8 cellular contexts compared by ENCODE assay signal in the genomic region with DNA sequence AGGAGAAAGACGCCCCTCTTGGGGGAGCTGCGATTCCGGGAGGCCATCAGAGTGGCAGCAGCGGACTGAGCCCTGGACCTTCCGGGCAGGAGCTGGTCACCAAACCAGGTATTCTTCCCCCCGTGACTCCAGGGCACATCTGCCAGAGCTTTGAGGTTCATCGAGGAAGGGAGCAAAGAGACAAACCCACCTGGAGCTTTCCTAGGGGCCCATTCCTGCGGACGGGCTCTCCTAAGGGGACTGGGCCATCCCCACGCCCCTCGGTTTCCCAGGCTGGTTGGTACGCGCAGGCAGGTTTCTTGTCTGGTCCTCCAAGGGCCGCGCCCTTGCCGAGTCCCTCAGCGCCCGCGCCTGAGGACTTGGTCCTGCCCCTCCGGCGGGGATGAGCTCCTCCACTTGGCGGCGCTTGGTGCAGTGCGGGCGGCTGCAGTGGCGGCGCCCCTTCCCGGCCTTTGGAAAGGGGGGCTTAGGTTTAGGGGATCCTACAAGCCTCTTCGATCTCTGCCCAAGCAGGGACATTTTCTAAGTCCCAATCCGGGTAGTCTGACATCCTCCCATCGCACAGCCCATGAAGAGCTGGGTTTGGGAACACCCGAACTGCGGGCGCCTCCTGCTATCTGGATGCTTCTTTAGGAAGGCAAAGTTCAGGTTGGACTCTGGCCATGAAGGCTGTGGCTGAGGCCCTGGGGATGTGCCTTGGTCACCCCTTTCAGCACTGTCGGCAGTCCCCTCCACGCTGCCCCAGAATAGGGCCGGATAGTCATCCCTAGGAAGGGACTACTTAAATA.
DNase-seq lines count a peak whose midpoint lies in the region; ATAC-seq lines count a peak whose summit lies in the region.

No MANE protein-coding gene starts in this region.

- DNase-seq in AG20443 (ENCODE audit: low spot score) (peak; percentile 87), RKO (ENCODE audit: low spot score) (peak; percentile 63), caudate nucleus (lab: John Stamatoyannopoulos, UW) (peak in 17 of 61 donors; percentile 2 to 39 (median 8)), iris pigment epithelial cell (ENCODE audit: low read depth) (peak; percentile 57), NCI-H2029 (lab: John Stamatoyannopoulos, UW) (no peak)

- ATAC-seq in GM21390 (IDR thresholded peaks at IDR 0.05; ENCODE audit: unreplicated experiment) (peak; percentile 33), GM21447 (IDR thresholded peaks at IDR 0.05; ENCODE audit: unreplicated experiment) (no peak)

- H3K27ac ChIP-seq in caudate nucleus (ENCODE audit: low read depth, low read length): peak overlapping the region; percentile 11
- peak overlapping the region in 19 of 21 experiments; percentile 55 to 87 (median 74) for H3K27ac ChIP-seq in skin epidermis

- peak overlapping the region; percentile 69 to 86 (median 77) for H3K4me3 ChIP-seq in skin epidermis
